Comparison of ENCODE assay signal across 8 cellular contexts in genomic region chr2:171433763-171434670, GRCh38. TPM values are rescaled to one million over a fixed set of nuclear protein-coding genes. Genes with fewer than 3 reads are reported as not detected.
DNase-seq lines count a peak whose midpoint lies in the region; TF ChIP-seq lines count a peak whose summit lies in the region.

Gene DCAF17, plus strand, starts transcription at chr2:171434226. Its CDS starts 352 bp downstream, at chr2:171434578.
A gene with protein sequence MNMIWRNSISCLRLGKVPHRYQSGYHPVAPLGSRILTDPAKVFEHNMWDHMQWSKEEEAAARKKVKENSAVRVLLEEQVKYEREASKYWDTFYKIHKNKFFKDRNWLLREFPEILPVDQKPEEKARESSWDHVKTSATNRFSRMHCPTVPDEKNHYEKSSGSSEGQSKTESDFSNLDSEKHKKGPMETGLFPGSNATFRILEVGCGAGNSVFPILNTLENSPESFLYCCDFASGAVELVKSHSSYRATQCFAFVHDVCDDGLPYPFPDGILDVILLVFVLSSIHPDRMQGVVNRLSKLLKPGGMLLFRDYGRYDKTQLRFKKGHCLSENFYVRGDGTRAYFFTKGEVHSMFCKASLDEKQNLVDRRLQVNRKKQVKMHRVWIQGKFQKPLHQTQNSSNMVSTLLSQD (minus strand): TSS chr2:171433990. CDS start chr2:171392185, 41,805 bp downstream.

- no CpG with 5 or more reads among the region's 87 CpGs for WGBS in neuronal stem cell (ENCODE audit: extremely low coverage in 2 of 2, insufficient read length in 2 of 2, insufficient replicate concordance in 1 of 2), 2 donors

- H2BK12ac ChIP-seq in neuronal stem cell (ENCODE audit: low read length): no peak within 1 kb of the TSS

- H3K36me3 ChIP-seq in MM.1S (replicated peaks; ENCODE audit: insufficient read depth, low read length) (no peaks in the 10 kb centered on the region), SJCRH30 (peaks cover 21% of the 10 kb centered on the region), neuronal stem cell (replicated peaks in 1 of 2; ENCODE audit: control insufficient read depth in 2 of 2, insufficient read depth in 2 of 2, low read length in 2 of 2) (peaks cover 5 to 36% of the 10 kb centered on the region in 2 donors)

- peaks cover 19% of the 10 kb centered on the region for H3F3A ChIP-seq in MM.1S (ENCODE audit: insufficient read depth, low read length)

- H4K20me1 ChIP-seq in MM.1S (ENCODE audit: insufficient read depth, low read length): no peaks in the 10 kb centered on the region

- TF ChIP-seq CTCF in MM.1S (IDR thresholded peaks at IDR 0.05; ENCODE audit: low read length) (peak; percentile 66), subcutaneous adipose tissue (IDR thresholded peaks at IDR 0.05; ENCODE audit: low read depth) (no peak)

- H3K4ac ChIP-seq in neuronal stem cell (ENCODE audit: low read length): peak within 1 kb of the TSS; percentile 89

- H3K4me2 ChIP-seq in MM.1S (ENCODE audit: low read depth, low read length) (peak within 1 kb of the TSS; percentile 91), neuronal stem cell (ENCODE audit: insufficient read depth, low read length, poor library complexity, severe bottlenecking) (peak within 1 kb of the TSS; percentile 82)

- peak within 1 kb of the TSS; percentile 92 for H3K14ac ChIP-seq in neuronal stem cell (ENCODE audit: low read length)

- peaks cover 30% of the 10 kb centered on the region for H3K79me2 ChIP-seq in MM.1S (ENCODE audit: low read length)

- peak within 1 kb of the TSS; percentile 96 for H3K18ac ChIP-seq in neuronal stem cell (ENCODE audit: low read length)

- H2BK5ac ChIP-seq in neuronal stem cell (ENCODE audit: low read length): peak within 1 kb of the TSS; percentile 94

- H3K4me1 ChIP-seq in MM.1S (ENCODE audit: low read length) (peaks cover 13% of the 10 kb centered on the region), SJCRH30 (0 out of 2 replicates have a peak, but pooled peaks cover 7% of the 10 kb centered on the region), neuronal stem cell (ENCODE audit: control insufficient read depth in 2 of 2, insufficient read depth in 1 of 2, low read depth in 1 of 2, low read length in 2 of 2) (peaks cover 10 to 12% of the 10 kb centered on the region in 2 donors)

- peak within 1 kb of the TSS; percentile 99 for H3K27ac ChIP-seq in MM.1S (ENCODE audit: low read length)
- peak within 1 kb of the TSS; percentile 89 for H3K27ac ChIP-seq in SJCRH30
- peak within 1 kb of the TSS; percentile 95 for H3K27ac ChIP-seq in neuronal stem cell (replicated peaks; ENCODE audit: low read length)

- H3K9ac ChIP-seq in MM.1S (ENCODE audit: low read length): peak within 1 kb of the TSS; percentile 97
- peak within 1 kb of the TSS; percentile 88 for H3K9ac ChIP-seq in neuronal stem cell (ENCODE audit: low read depth, low read length, poor library complexity)

- H2AFZ ChIP-seq in MM.1S (ENCODE audit: low read length) (peak within 1 kb of the TSS; percentile 87), neuronal stem cell (ENCODE audit: low read length) (peak within 1 kb of the TSS; percentile 92)

- H3K23ac ChIP-seq in neuronal stem cell (ENCODE audit: low read depth, low read length, poor library complexity): peak within 1 kb of the TSS; percentile 98

- peak within 1 kb of the TSS; percentile 37 for H2AK5ac ChIP-seq in neuronal stem cell (ENCODE audit: low read depth, low read length)

- DNase-seq in GM03348 (ENCODE audit: low spot score): peak; percentile 98
- peak; percentile 98 for DNase-seq in HCEC 1CT
- DNase-seq in MM.1S: peak; percentile 98
- peak; percentile 95 to 96 for DNase-seq in SJCRH30
- peak; percentile 80 to 91 (median 84) for DNase-seq in activated naive CD4-positive, alpha-beta T cell (lab: John Stamatoyannopoulos, UW)
- DNase-seq in foreskin melanocyte: peak; percentile 93
- peak; percentile 95 for DNase-seq in neuronal stem cell (ENCODE audit: low spot score)

- H3K4me3 ChIP-seq in MM.1S (ENCODE audit: low read length): peak within 1 kb of the TSS; percentile 80
- H3K4me3 ChIP-seq in SJCRH30: peak within 1 kb of the TSS; percentile 82
- peak within 1 kb of the TSS; percentile 67 to 93 for H3K4me3 ChIP-seq in neuronal stem cell (ENCODE audit: low read length in 2 of 2)

- H3K9me3 ChIP-seq in MM.1S (replicated peaks; ENCODE audit: insufficient read depth, low read length) (no peaks in the 10 kb centered on the region), SJCRH30 (replicated peaks) (no peaks in the 10 kb centered on the region), neuronal stem cell (replicated peaks in 1 of 2; ENCODE audit: control insufficient read depth in 2 of 2, insufficient read depth in 1 of 2, low read depth in 1 of 2, low read length in 2 of 2) (peaks cover 0 to 10% of the 10 kb centered on the region in 2 donors)

- no peak within 1 kb of the TSS for H4K91ac ChIP-seq in neuronal stem cell (ENCODE audit: low read depth, low read length, poor library complexity)

- no peak within 1 kb of the TSS for H4K8ac ChIP-seq in neuronal stem cell (ENCODE audit: low read depth, low read length)

- no peaks in the 10 kb centered on the region for H3K27me3 ChIP-seq in MM.1S (replicated peaks; ENCODE audit: insufficient read depth, low read length)
- H3K27me3 ChIP-seq in SJCRH30: no peaks in the 10 kb centered on the region
- no peaks in the 10 kb centered on the region for H3K27me3 ChIP-seq in neuronal stem cell (ENCODE audit: control insufficient read depth in 3 of 3, insufficient read depth in 3 of 3, low read depth in 1 of 3, low read length in 3 of 3)

- no peaks in the 10 kb centered on the region for H3K9me2 ChIP-seq in MM.1S (replicated peaks; ENCODE audit: insufficient read depth, low read length)

- no peaks in the 10 kb centered on the region for H3K79me1 ChIP-seq in neuronal stem cell (ENCODE audit: low read depth, low read length)

- no peak within 1 kb of the TSS for H2BK15ac ChIP-seq in neuronal stem cell (ENCODE audit: low read length)

- no peak within 1 kb of the TSS for H2BK120ac ChIP-seq in neuronal stem cell (ENCODE audit: low read depth, low read length)

RNA-seq across cellular contexts. Expression of gene DCAF17, which starts in this region (rescaled TPM):
- total RNA-seq in SJCRH30 (2014; rRNA removed; shearing (Covaris generic)): 22.8 and 24.7 TPM in 2 replicates
- 17.8 TPM for polyA plus RNA-seq in neuronal stem cell (2013, experiment 1 of 2)
- polyA plus RNA-seq in neuronal stem cell (2013, experiment 2 of 2): 18.9 TPM
- total RNA-seq in subcutaneous adipose tissue: 10 to 100 TPM; 14.3 to 29.4 (median 18.3) TPM

RNA-seq across cellular contexts. Expression of the second gene that starts in this region (rescaled TPM):
- total RNA-seq in SJCRH30 (2014; rRNA removed; shearing (Covaris generic)): 32.0 and 34.0 TPM in 2 replicates
- 7.0 TPM for polyA plus RNA-seq in neuronal stem cell (2013, experiment 1 of 2)
- polyA plus RNA-seq in neuronal stem cell (2013, experiment 2 of 2): 7.6 TPM
- 10 to 100 TPM; 17.2 to 45.3 (median 25.7) TPM for total RNA-seq in subcutaneous adipose tissue

Comparison
In these comparisons a context has a peak if more than half of its experiments do, and no peak if none do; other contexts are left out.
1. Peak in every context shown above with its lines: DNase-seq, H3K4me3 ChIP-seq and H3K27ac ChIP-seq.